14 cellular contexts compared by ENCODE assay signal in genomic region chr1:11948822-11949458, GRCh38. TPM values are rescaled to one million over a fixed set of nuclear protein-coding genes. Genes with fewer than 3 reads are reported as not detected.
DNase-seq lines count a peak whose midpoint lies in the region; ATAC-seq and TF ChIP-seq lines count a peak whose summit lies in the region.
"Had no signal": no experiment of that assay in that cellular context is flagged by ENCODE, and none has a peak within 500 bp of the region (broad histone marks: within the 10 kb centered on the region; RNA-seq: fewer than 3 reads in every experiment).

No MANE protein-coding gene starts in this region.

- peak; percentile 46 to 50 for DNase-seq in activated T-cell treated with anti-CD3 and anti-CD28 coated beads, Interleukin-2, amount 50 U/mL, for 48 hours
- no peak for DNase-seq in activated T-cell treated with anti-CD3 and anti-CD28 coated beads, Interleukin-2, amount 50 U/mL, for 1 hour
- DNase-seq in Karpas-422 (peak; percentile 82), NCI-H1417 treated with DMSO at 0.1 percent for 48 hours (lab: John Stamatoyannopoulos, UW) (no peak), breast epithelium (ENCODE audit: low spot score in 2 of 2) (no peak), left ventricle myocardium superior (no peak)
- peak; percentile 50 for DNase-seq in stimulated activated CD8-positive, alpha-beta memory T cell treated with anti-CD3 and anti-CD28 coated beads, Interleukin-4, amount 100 ng/mL, for 48 hours
- DNase-seq: amniotic stem cell; C1 segment of cervical spinal cord; kidney; NCI-H1436 treated with DMSO at 0.1 percent for 48 hours; stimulated activated naive B cell treated with anti-CD40 and anti-IgM and Interleukin-4, amounts not matched to agents 10 μg/mL and 1 μg/mL and 100 μg/mL, for 72 hours had no signal

- H3K9me2 ChIP-seq in Karpas-422 (replicated peaks; ENCODE audit: insufficient read depth, low read length), result no peaks in the 10 kb centered on the region

- no peaks in the 10 kb centered on the region for H3K4me1 ChIP-seq in Karpas-422 (ENCODE audit: low read length)
- no peaks in the 10 kb centered on the region for H3K4me1 ChIP-seq in breast epithelium

- no peaks in the 10 kb centered on the region for H3K4me1 Mint-ChIP-seq in activated T-helper 17 cell treated with anti-CD3 and anti-CD28 coated beads, Interleukin-2, amount 50 U/mL, for 72 hours
- H3K4me1 Mint-ChIP-seq: stimulated activated naive B cell treated with anti-CD40 and anti-IgM and Interleukin-4, amounts not matched to agents 10 μg/mL and 1 μg/mL and 100 μg/mL, for 72 hours had no signal

- H3K4me2 ChIP-seq in Karpas-422 (ENCODE audit: low read depth, low read length, poor library complexity, severe bottlenecking), result no peak overlapping the region

- H3K27ac Mint-ChIP-seq in activated T-helper 17 cell treated with anti-CD3 and anti-CD28 coated beads, Interleukin-2, amount 50 U/mL, for 72 hours, result no peak overlapping the region
- H3K27ac Mint-ChIP-seq: dendritic cell treated with granulocyte-macrophage colony-stimulating factor and Interleukin-4, amounts not matched to agents 40 ng/mL and 50 ng/mL, for 4 days; stimulated activated naive B cell treated with anti-CD40 and anti-IgM and Interleukin-4, amounts not matched to agents 10 μg/mL and 1 μg/mL and 100 μg/mL, for 72 hours had no signal

- H3K4me3 ChIP-seq in Karpas-422 (ENCODE audit: low read length), result no peak overlapping the region
- no peak overlapping the region for H3K4me3 ChIP-seq in breast epithelium

- H3K27ac ChIP-seq in Karpas-422 (ENCODE audit: low read length), result no peak overlapping the region
- H3K27ac ChIP-seq in breast epithelium, result no peak overlapping the region

- TF ChIP-seq POLR2A in breast epithelium (IDR thresholded peaks at IDR 0.05), result no peak

- H3K9me3 Mint-ChIP-seq in activated T-helper 17 cell treated with anti-CD3 and anti-CD28 coated beads, Interleukin-2, amount 50 U/mL, for 72 hours, result no peaks in the 10 kb centered on the region

- H3K36me3 ChIP-seq in Karpas-422 (ENCODE audit: insufficient read depth, low read length), result peaks cover 30% of the 10 kb centered on the region
- no peaks in the 10 kb centered on the region for H3K36me3 ChIP-seq in breast epithelium

- H2AFZ ChIP-seq in Karpas-422 (ENCODE audit: low read length), result no peak overlapping the region

- TF ChIP-seq CTCF in breast epithelium (IDR thresholded peaks at IDR 0.05), result no peak

- ATAC-seq in activated T-helper 17 cell treated with anti-CD3 and anti-CD28 coated beads, Interleukin-2, amount 50 U/mL, for 72 hours (replicated peaks), result peak; percentile 75
- ATAC-seq in left ventricle myocardium superior, result no peak

- intact Hi-C loops in breast epithelium (cut with DNase I; ENCODE audit: low total_unique reads) (no loop called here), left ventricle myocardium superior (cut with micrococcal nuclease) (no loop called here)

- no peak overlapping the region for H3K9ac ChIP-seq in Karpas-422 (ENCODE audit: low read length)

- H3K79me2 ChIP-seq in Karpas-422 (ENCODE audit: low read length), result no peaks in the 10 kb centered on the region

- H3K27me3 ChIP-seq in Karpas-422 (ENCODE audit: low read length), result no peaks in the 10 kb centered on the region
- H3K27me3 ChIP-seq in breast epithelium, result no peaks in the 10 kb centered on the region

- no peak overlapping the region for H3K4me3 Mint-ChIP-seq in activated T-helper 17 cell treated with anti-CD3 and anti-CD28 coated beads, Interleukin-2, amount 50 U/mL, for 72 hours
- H3K4me3 Mint-ChIP-seq: dendritic cell treated with granulocyte-macrophage colony-stimulating factor and Interleukin-4, amounts not matched to agents 40 ng/mL and 50 ng/mL, for 4 days; stimulated activated naive B cell treated with anti-CD40 and anti-IgM and Interleukin-4, amounts not matched to agents 10 μg/mL and 1 μg/mL and 100 μg/mL, for 72 hours had no signal

- no peaks in the 10 kb centered on the region for H4K20me1 ChIP-seq in Karpas-422 (ENCODE audit: insufficient read depth, low read depth, low read length)

- no peaks in the 10 kb centered on the region for H3K36me3 Mint-ChIP-seq in activated T-helper 17 cell treated with anti-CD3 and anti-CD28 coated beads, Interleukin-2, amount 50 U/mL, for 72 hours (ENCODE audit: low read depth)

- H3K9me3 ChIP-seq in Karpas-422 (ENCODE audit: low read length) (peaks cover 2% of the 10 kb centered on the region; the same call in 1 of the 2 replicates), breast epithelium (no peaks in the 10 kb centered on the region)

- no peaks in the 10 kb centered on the region for H3K27me3 Mint-ChIP-seq in activated T-helper 17 cell treated with anti-CD3 and anti-CD28 coated beads, Interleukin-2, amount 50 U/mL, for 72 hours
- H3K27me3 Mint-ChIP-seq: dendritic cell treated with granulocyte-macrophage colony-stimulating factor and Interleukin-4, amounts not matched to agents 40 ng/mL and 50 ng/mL, for 4 days; stimulated activated naive B cell treated with anti-CD40 and anti-IgM and Interleukin-4, amounts not matched to agents 10 μg/mL and 1 μg/mL and 100 μg/mL, for 72 hours had no signal

RNA-seq across cellular contexts. Expression of gene PLOD1, which starts 14.4 kb away (rescaled TPM):
- total RNA-seq in Karpas-422 (2014; rRNA removed; shearing (Covaris generic); ENCODE audit: low replicate concordance), result 35.9 and 55.3 TPM in 2 replicates
- total RNA-seq in activated T-helper 17 cell treated with anti-CD3 and anti-CD28 coated beads, Interleukin-2, amount 50 U/mL, for 72 hours, result 10 to 100 TPM; 18.1 to 36.1 TPM
- 10 to 100 TPM; 45.9 to 86.1 (median 57.5) TPM for total RNA-seq in breast epithelium
- 64.4 TPM for total RNA-seq in left ventricle myocardium superior

RNA-seq across cellular contexts. Expression of gene KIAA2013, which starts 22.7 kb away (rescaled TPM):
- 48.4 and 94.6 TPM in 2 replicates for total RNA-seq in Karpas-422 (2014; rRNA removed; shearing (Covaris generic); ENCODE audit: low replicate concordance)
- 10 to 100 TPM; 15.6 to 32.2 TPM for total RNA-seq in activated T-helper 17 cell treated with anti-CD3 and anti-CD28 coated beads, Interleukin-2, amount 50 U/mL, for 72 hours
- 10 to 100 TPM; 40.3 to 62.7 (median 51.4) TPM for total RNA-seq in breast epithelium
- total RNA-seq in left ventricle myocardium superior, result 35.8 TPM

RNA-seq across cellular contexts. Expression of gene MFN2, which starts 31.3 kb away (rescaled TPM):
- total RNA-seq in Karpas-422 (2014; rRNA removed; shearing (Covaris generic); ENCODE audit: low replicate concordance), result 26.9 and 34.1 TPM in 2 replicates
- 10 to 100 TPM; 46.5 to 70.1 TPM for total RNA-seq in activated T-helper 17 cell treated with anti-CD3 and anti-CD28 coated beads, Interleukin-2, amount 50 U/mL, for 72 hours
- total RNA-seq in breast epithelium, result 10 to 100 TPM; 51.4 to 64.9 (median 62.1) TPM
- total RNA-seq in left ventricle myocardium superior, result 688 TPM

Comparison
In these comparisons a context has a peak if more than half of its experiments do, and no peak if none do; other contexts are left out.
1. DNase-seq: peak in activated T-cell treated with anti-CD3 and anti-CD28 coated beads, Interleukin-2, amount 50 U/mL, for 48 hours (2 of 2), Karpas-422 (single experiment) and stimulated activated CD8-positive, alpha-beta memory T cell treated with anti-CD3 and anti-CD28 coated beads, Interleukin-4, amount 100 ng/mL, for 48 hours (single experiment); none in activated T-cell treated with anti-CD3 and anti-CD28 coated beads, Interleukin-2, amount 50 U/mL, for 1 hour (single experiment), NCI-H1417 treated with DMSO at 0.1 percent for 48 hours (single experiment), breast epithelium (0 of 2) and left ventricle myocardium superior (single experiment).